Comparison of ENCODE assay signal across 1 cellular context in the genomic region with DNA sequence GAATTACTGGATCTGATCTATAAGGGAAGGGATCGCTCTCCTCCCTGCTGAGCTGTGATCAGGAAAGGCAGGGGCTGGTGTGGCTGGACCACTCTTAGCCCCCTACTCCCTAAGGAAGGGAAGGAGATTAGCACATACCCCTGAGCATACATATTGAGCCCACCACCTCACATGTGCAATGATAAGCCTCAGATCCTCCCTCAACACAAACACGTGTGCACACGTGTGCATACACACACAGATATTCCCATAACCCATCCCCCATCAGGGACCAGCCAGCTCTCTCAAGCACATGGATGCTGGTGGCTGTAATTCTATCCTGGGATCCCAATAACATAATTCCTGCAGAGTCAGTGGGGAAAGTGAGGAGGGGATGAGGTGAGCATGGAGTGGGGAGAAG.
TF ChIP-seq lines count a peak whose summit lies in the region.

No MANE protein-coding gene starts in this region.

TF ChIP-seq in HepG2, 621 proteins besides CTCF, POLR2A, EP300 and RAD21 (continued from another document):
- TF ChIP-seq, protein P1, sequence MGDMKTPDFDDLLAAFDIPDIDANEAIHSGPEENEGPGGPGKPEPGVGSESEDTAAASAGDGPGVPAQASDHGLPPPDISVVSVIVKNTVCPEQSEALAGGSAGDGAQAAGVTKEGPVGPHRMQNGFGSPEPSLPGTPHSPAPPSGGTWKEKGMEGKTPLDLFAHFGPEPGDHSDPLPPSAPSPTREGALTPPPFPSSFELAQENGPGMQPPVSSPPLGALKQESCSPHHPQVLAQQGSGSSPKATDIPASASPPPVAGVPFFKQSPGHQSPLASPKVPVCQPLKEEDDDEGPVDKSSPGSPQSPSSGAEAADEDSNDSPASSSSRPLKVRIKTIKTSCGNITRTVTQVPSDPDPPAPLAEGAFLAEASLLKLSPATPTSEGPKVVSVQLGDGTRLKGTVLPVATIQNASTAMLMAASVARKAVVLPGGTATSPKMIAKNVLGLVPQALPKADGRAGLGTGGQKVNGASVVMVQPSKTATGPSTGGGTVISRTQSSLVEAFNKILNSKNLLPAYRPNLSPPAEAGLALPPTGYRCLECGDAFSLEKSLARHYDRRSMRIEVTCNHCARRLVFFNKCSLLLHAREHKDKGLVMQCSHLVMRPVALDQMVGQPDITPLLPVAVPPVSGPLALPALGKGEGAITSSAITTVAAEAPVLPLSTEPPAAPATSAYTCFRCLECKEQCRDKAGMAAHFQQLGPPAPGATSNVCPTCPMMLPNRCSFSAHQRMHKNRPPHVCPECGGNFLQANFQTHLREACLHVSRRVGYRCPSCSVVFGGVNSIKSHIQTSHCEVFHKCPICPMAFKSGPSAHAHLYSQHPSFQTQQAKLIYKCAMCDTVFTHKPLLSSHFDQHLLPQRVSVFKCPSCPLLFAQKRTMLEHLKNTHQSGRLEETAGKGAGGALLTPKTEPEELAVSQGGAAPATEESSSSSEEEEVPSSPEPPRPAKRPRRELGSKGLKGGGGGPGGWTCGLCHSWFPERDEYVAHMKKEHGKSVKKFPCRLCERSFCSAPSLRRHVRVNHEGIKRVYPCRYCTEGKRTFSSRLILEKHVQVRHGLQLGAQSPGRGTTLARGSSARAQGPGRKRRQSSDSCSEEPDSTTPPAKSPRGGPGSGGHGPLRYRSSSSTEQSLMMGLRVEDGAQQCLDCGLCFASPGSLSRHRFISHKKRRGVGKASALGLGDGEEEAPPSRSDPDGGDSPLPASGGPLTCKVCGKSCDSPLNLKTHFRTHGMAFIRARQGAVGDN (CRISPR knock-in tag; IDR thresholded peaks at IDR 0.05) = no peak
